1 cellular context compared by ENCODE assay signal in the genomic region with DNA sequence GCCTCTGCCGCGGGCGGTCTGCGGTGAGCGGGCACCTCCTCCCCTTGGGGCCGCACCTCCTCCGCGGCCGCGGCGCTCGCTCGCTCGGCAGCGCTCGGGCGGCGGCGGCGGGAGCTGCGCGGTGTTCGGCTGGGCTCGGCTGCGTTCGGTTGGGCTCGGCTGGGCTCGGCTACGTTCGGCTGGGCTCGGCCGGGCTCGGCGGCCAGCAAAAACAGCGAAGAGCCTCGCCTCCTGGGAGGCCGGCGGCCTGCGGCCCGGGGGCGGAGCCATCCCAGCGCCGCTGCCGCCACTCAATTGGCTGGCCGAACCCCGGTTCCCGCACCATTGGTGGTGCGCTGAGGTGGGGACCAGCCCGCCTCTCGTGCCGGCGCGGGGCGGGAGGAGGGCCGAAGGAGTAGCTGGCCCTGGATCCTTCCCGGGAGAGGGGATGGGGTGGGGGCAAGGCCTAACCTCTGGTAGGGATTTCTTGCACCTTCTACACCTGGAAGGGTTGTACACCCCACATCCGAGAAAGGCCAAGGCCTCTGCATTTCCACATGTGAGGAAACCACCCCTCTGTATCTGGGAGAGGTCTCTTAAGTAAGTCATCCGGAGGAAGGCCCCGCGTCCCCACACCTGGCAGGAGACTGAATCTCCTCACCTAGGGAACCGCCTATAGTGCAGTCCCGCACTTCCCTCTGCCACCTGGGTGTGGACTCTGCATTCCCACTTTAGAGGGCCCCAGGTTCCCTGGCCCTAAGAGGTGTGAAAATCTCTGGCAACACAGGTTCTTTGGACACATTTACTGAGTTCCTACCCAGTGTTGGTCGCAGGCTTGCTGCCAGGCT.
TF ChIP-seq lines count a peak whose summit lies in the region.

Gene ENHO (minus strand): TSS at position 20 of the 827 bp plus-strand sequence. CDS start 1,295 bp downstream, outside the sequence.

TF ChIP-seq in K562, 482 proteins besides CTCF, POLR2A, EP300 and RAD21 (continued from another document and continues in another):
- TF ChIP-seq MEF2D (tag; conservative IDR thresholded peaks at IDR 0.05; ENCODE audit: low read depth) (no peak), ZNF175 (CRISPR knock-in tag; IDR thresholded peaks at IDR 0.05; ENCODE audit: low read depth) (no peak), SRSF3 (IDR thresholded peaks at IDR 0.05; ENCODE audit: insufficient read depth, low read length) (no peak), E4F1 (CRISPR knock-in tag; IDR thresholded peaks at IDR 0.05; ENCODE audit: borderline replicate concordance) (no peak), ZNF655 (CRISPR knock-in tag; IDR thresholded peaks at IDR 0.05) (no peak), IRF2 (CRISPR knock-in tag; IDR thresholded peaks at IDR 0.05) (no peak), ZNF212 (CRISPR knock-in tag; IDR thresholded peaks at IDR 0.05) (no peak), DDX20 (tag; IDR thresholded peaks at IDR 0.05; ENCODE audit: low read depth) (no peak), BRCA1 (IDR thresholded peaks at IDR 0.05) (no peak), BRCA1 (CRISPR knock-in tag; IDR thresholded peaks at IDR 0.05) (no peak), CC2D1A (IDR thresholded peaks at IDR 0.05) (no peak), TRIM24 (IDR thresholded peaks at IDR 0.05) (no peak), THRB (CRISPR knock-in tag; conservative IDR thresholded peaks at IDR 0.05) (no peak), ZNF239 (CRISPR knock-in tag; IDR thresholded peaks at IDR 0.05) (no peak), GATAD2A (IDR thresholded peaks at IDR 0.05) (no peak), MCM7 (IDR thresholded peaks at IDR 0.05) (no peak), ZNF347 (CRISPR knock-in tag; IDR thresholded peaks at IDR 0.05; ENCODE audit: low read depth) (no peak), SMAD3 (CRISPR knock-in tag; conservative IDR thresholded peaks at IDR 0.05) (no peak), NRF1 (conservative IDR thresholded peaks at IDR 0.05 in 1 of 2, IDR thresholded peaks at IDR 0.05 in 1 of 2) (peak; percentile 63 to 70; a peak in 3 of 4 replicates), FOXJ3 (CRISPR knock-in tag; IDR thresholded peaks at IDR 0.05) (no peak), HMGN3 (IDR thresholded peaks at IDR 0.05; ENCODE audit: borderline replicate concordance, extremely low read depth, insufficient read length, low read depth, low read length) (peak; percentile 60), ZNF146 (CRISPR knock-in tag; IDR thresholded peaks at IDR 0.05; ENCODE audit: unreplicated experiment) (no peak), ZNF511 (CRISPR knock-in tag; IDR thresholded peaks at IDR 0.05) (no peak), CXXC5 (CRISPR knock-in tag; IDR thresholded peaks at IDR 0.05) (peak; percentile 58), NFATC3 (IDR thresholded peaks at IDR 0.05) (peak; percentile 99)
- TF ChIP-seq, protein P1, sequence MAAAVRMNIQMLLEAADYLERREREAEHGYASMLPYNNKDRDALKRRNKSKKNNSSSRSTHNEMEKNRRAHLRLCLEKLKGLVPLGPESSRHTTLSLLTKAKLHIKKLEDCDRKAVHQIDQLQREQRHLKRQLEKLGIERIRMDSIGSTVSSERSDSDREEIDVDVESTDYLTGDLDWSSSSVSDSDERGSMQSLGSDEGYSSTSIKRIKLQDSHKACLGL (CRISPR knock-in tag; IDR thresholded peaks at IDR 0.05; ENCODE audit: borderline replicate concordance, poor library complexity, severe bottlenecking), result no peak
- TF ChIP-seq, protein P2, sequence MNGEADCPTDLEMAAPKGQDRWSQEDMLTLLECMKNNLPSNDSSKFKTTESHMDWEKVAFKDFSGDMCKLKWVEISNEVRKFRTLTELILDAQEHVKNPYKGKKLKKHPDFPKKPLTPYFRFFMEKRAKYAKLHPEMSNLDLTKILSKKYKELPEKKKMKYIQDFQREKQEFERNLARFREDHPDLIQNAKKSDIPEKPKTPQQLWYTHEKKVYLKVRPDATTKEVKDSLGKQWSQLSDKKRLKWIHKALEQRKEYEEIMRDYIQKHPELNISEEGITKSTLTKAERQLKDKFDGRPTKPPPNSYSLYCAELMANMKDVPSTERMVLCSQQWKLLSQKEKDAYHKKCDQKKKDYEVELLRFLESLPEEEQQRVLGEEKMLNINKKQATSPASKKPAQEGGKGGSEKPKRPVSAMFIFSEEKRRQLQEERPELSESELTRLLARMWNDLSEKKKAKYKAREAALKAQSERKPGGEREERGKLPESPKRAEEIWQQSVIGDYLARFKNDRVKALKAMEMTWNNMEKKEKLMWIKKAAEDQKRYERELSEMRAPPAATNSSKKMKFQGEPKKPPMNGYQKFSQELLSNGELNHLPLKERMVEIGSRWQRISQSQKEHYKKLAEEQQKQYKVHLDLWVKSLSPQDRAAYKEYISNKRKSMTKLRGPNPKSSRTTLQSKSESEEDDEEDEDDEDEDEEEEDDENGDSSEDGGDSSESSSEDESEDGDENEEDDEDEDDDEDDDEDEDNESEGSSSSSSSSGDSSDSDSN (IDR thresholded peaks at IDR 0.05; ENCODE audit: borderline replicate concordance in 1 of 2, low read depth in 2 of 2, low read length in 2 of 2), result peak in 1 of 2 experiments; percentile 95; a peak in 2 of 4 replicates
- TF ChIP-seq, protein P3, sequence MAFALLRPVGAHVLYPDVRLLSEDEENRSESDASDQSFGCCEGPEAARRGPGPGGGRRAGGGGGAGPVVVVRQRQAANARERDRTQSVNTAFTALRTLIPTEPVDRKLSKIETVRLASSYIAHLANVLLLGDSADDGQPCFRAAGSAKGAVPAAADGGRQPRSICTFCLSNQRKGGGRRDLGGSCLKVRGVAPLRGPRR (CRISPR knock-in tag; IDR thresholded peaks at IDR 0.05), result no peak
- TF ChIP-seq, protein P4, sequence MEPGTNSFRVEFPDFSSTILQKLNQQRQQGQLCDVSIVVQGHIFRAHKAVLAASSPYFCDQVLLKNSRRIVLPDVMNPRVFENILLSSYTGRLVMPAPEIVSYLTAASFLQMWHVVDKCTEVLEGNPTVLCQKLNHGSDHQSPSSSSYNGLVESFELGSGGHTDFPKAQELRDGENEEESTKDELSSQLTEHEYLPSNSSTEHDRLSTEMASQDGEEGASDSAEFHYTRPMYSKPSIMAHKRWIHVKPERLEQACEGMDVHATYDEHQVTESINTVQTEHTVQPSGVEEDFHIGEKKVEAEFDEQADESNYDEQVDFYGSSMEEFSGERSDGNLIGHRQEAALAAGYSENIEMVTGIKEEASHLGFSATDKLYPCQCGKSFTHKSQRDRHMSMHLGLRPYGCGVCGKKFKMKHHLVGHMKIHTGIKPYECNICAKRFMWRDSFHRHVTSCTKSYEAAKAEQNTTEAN (CRISPR knock-in tag; IDR thresholded peaks at IDR 0.05), result no peak
- TF ChIP-seq, protein P5, sequence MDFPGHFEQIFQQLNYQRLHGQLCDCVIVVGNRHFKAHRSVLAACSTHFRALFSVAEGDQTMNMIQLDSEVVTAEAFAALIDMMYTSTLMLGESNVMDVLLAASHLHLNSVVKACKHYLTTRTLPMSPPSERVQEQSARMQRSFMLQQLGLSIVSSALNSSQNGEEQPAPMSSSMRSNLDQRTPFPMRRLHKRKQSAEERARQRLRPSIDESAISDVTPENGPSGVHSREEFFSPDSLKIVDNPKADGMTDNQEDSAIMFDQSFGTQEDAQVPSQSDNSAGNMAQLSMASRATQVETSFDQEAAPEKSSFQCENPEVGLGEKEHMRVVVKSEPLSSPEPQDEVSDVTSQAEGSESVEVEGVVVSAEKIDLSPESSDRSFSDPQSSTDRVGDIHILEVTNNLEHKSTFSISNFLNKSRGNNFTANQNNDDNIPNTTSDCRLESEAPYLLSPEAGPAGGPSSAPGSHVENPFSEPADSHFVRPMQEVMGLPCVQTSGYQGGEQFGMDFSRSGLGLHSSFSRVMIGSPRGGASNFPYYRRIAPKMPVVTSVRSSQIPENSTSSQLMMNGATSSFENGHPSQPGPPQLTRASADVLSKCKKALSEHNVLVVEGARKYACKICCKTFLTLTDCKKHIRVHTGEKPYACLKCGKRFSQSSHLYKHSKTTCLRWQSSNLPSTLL (IDR thresholded peaks at IDR 0.05), result no peak
- TF ChIP-seq, protein P6, sequence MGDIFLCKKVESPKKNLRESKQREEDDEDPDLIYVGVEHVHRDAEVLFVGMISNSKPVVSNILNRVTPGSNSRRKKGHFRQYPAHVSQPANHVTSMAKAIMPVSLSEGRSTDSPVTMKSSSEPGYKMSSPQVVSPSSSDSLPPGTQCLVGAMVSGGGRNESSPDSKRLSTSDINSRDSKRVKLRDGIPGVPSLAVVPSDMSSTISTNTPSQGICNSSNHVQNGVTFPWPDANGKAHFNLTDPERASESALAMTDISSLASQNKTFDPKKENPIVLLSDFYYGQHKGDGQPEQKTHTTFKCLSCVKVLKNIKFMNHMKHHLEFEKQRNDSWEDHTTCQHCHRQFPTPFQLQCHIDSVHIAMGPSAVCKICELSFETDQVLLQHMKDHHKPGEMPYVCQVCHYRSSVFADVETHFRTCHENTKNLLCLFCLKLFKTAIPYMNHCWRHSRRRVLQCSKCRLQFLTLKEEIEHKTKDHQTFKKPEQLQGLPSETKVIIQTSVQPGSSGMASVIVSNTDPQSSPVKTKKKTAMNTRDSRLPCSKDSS (IDR thresholded peaks at IDR 0.05; ENCODE audit: low read depth, partially characterized antibody), result no peak
- TF ChIP-seq, protein P7, sequence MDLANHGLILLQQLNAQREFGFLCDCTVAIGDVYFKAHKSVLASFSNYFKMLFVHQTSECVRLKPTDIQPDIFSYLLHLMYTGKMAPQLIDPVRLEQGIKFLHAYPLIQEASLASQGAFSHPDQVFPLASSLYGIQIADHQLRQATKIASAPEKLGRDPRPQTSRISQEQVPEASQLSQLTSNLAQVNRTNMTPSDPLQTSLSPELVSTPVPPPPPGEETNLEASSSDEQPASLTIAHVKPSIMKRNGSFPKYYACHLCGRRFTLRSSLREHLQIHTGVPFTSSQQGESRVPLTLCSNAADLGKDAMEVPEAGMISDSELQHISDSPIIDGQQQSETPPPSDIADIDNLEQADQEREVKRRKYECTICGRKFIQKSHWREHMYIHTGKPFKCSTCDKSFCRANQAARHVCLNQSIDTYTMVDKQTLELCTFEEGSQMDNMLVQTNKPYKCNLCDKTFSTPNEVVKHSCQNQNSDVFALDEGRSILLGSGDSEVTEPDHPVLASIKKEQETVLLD (IDR thresholded peaks at IDR 0.05), result no peak
- TF ChIP-seq, protein P8, sequence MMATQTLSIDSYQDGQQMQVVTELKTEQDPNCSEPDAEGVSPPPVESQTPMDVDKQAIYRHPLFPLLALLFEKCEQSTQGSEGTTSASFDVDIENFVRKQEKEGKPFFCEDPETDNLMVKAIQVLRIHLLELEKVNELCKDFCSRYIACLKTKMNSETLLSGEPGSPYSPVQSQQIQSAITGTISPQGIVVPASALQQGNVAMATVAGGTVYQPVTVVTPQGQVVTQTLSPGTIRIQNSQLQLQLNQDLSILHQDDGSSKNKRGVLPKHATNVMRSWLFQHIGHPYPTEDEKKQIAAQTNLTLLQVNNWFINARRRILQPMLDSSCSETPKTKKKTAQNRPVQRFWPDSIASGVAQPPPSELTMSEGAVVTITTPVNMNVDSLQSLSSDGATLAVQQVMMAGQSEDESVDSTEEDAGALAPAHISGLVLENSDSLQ (IDR thresholded peaks at IDR 0.05), result peak; percentile 77
